23 cellular contexts compared by ENCODE assay signal in the genomic region with DNA sequence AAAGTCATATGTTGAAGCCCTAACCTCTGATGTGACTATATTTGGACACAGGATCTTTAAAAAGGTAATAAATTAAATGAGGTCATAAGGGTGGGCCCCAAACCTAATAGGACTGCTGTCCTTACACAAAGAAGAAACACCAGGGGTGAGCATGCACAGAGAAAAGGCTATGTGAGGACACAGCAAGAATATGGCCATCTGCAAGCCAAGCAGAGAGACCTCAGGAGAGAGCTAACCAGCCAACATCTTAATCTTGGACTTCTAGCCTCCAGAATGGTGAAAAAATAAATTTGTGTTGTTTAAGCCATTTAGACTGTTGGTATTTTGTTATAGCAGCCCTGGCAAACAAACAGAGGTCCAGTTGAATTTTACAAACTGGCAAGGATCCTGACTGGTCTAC.
"Had no signal": no experiment of that assay in that cellular context is flagged by ENCODE, and none has a peak within 500 bp of the region (broad histone marks: within the 10 kb centered on the region; RNA-seq: fewer than 3 reads in every experiment).

No MANE protein-coding gene starts in this region.

- ATAC-seq: activated T-cell treated with anti-CD3 and anti-CD28 coated beads, Interleukin-2, amount 50 U/mL, for 4 hours; SK-N-SH treated with all-trans-retinoic acid at 6 μM for 48 hours; T-helper 17 cell had no signal

- DNase-seq: activated CD4-positive, alpha-beta T cell treated with anti-CD3 and anti-CD28 coated beads, Interleukin-2, amount 10 ng/mL, durations not matched to agents 24 days and 14 days; activated CD4-positive, CD25-positive, alpha-beta regulatory T cell treated with anti-CD3 and anti-CD28 coated beads, Interleukin-2, amount 50 U/mL, for 72 hours; activated CD8-positive, alpha-beta memory T cell treated with anti-CD3 and anti-CD28 coated beads, Interleukin-2, amount 50 U/mL, for 4 hours; activated effector memory CD4-positive, alpha-beta T cell treated with Interleukin-2 at 50 U/mL for 16 hours; activated naive CD4-positive, alpha-beta T cell treated with Interleukin-2 at 50 U/mL for 16 hours; activated T-cell treated with anti-CD3 and anti-CD28 coated beads, Interleukin-2, amount 50 U/mL, for 4 hours; adrenal gland; brain microvascular endothelial cell; caudate nucleus; cortex of kidney; foreskin fibroblast; islet precursor cell; naive B cell; occipital lobe; stimulated activated CD4-positive, alpha-beta T cell treated with anti-CD3 and anti-CD28 coated beads, Interleukin-15, amount 100 ng/mL, for 24 hours; stimulated activated CD4-positive, alpha-beta T cell treated with anti-CD3 and anti-CD28 coated beads, Interleukin-2, amount 100 ng/mL, for 24 hours; stimulated activated naive CD4-positive, alpha-beta T cell; T-helper 17 cell; T1000; testis had no signal

- H3K27me3 ChIP-seq: adrenal gland, brain microvascular endothelial cell, right atrium auricular region, testis, vagina had no signal

- H3K36me3 ChIP-seq: adrenal gland, brain microvascular endothelial cell, right atrium auricular region, vagina had no signal

- H3K9me3 ChIP-seq: adrenal gland, right atrium auricular region, testis, vagina had no signal

- H3K4me3 ChIP-seq: adrenal gland, right atrium auricular region, testis, vagina had no signal

- H3K4me1 ChIP-seq: adrenal gland, testis had no signal

- H3K27ac ChIP-seq: adrenal gland, brain microvascular endothelial cell, testis had no signal
